In the genomic region with DNA sequence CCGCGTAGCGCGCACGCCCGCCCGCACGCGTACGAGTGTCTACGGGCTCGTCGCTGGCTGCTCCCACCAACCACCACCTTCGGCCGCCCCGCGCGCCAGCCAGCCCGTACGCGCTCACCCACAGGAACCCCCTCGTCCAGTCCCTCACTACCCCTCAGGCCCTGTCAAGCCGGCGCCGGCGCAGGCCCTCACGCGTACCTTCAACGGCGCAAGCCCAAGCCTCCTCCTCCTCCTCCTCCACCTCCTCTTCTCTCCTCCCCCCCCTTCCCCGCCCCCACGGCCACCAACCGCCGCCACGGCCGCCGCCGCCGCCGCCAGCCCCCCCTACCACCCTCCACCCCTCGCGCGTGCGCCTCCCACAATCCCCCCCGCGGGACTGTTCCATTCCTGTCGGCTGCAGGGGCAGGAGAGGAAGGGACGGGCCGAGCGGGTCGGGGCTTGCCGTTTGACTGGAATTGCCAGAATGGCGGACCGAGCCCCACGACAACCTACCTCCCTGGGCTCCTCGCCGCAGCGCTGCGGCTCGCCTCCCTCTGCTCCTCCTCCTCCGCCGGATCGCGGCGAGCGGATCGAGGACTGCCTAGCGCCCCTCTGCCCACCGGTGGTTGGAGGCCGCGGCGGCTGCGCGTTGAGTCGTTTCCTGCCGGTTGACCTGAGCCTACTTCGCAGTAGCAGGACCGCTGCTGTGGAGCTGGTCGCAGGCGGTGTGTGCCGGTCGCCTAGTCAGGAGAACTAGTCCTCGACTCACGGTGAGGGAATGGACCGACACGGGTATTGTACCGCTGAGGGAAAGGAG, we compare ENCODE assay signal across 8 cellular contexts. TPM values are rescaled to one million over a fixed set of nuclear protein-coding genes. Genes with fewer than 3 reads are reported as not detected.
A peak's percentile ranks its signal among the peaks of the same experiment; 100 is the strongest.
DNase-seq lines count a peak whose midpoint lies in the region; ATAC-seq and TF ChIP-seq lines count a peak whose summit lies in the region.

A gene with protein sequence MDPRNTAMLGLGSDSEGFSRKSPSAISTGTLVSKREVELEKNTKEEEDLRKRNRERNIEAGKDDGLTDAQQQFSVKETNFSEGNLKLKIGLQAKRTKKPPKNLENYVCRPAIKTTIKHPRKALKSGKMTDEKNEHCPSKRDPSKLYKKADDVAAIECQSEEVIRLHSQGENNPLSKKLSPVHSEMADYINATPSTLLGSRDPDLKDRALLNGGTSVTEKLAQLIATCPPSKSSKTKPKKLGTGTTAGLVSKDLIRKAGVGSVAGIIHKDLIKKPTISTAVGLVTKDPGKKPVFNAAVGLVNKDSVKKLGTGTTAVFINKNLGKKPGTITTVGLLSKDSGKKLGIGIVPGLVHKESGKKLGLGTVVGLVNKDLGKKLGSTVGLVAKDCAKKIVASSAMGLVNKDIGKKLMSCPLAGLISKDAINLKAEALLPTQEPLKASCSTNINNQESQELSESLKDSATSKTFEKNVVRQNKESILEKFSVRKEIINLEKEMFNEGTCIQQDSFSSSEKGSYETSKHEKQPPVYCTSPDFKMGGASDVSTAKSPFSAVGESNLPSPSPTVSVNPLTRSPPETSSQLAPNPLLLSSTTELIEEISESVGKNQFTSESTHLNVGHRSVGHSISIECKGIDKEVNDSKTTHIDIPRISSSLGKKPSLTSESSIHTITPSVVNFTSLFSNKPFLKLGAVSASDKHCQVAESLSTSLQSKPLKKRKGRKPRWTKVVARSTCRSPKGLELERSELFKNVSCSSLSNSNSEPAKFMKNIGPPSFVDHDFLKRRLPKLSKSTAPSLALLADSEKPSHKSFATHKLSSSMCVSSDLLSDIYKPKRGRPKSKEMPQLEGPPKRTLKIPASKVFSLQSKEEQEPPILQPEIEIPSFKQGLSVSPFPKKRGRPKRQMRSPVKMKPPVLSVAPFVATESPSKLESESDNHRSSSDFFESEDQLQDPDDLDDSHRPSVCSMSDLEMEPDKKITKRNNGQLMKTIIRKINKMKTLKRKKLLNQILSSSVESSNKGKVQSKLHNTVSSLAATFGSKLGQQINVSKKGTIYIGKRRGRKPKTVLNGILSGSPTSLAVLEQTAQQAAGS (N-terminal part only) (minus strand): TSS at position 223 of the 796 bp plus-strand sequence. CDS start 41,284 bp downstream, outside the sequence.

- H3K9me3 Mint-ChIP-seq in activated CD4-positive, alpha-beta T cell treated with anti-CD3 and anti-CD28 coated beads for 36 hours (ENCODE audit: low read depth), result no peaks in the 10 kb centered on the region
- no peaks in the 10 kb centered on the region for H3K9me3 Mint-ChIP-seq in chondrocyte (ENCODE audit: low read depth)

- peak within 1 kb of the TSS; percentile 99 for H3K27ac Mint-ChIP-seq in activated CD4-positive, alpha-beta T cell treated with anti-CD3 and anti-CD28 coated beads for 36 hours
- H3K27ac Mint-ChIP-seq in chondrocyte (ENCODE audit: unreplicated experiment), result peak within 1 kb of the TSS; percentile 98

- POLR2A ChIA-PET in activated CD4-positive, alpha-beta T cell treated with anti-CD3 and anti-CD28 coated beads for 36 hours (lab: Charles Lee), result interaction anchor here (0.6 to 1.1 kb wide), 4 partner anchors 23 to 390 kb away, joined by 3 to 7 read pairs (median 4); a partner anchor contains a TSS

- no peak for TF ChIP-seq CTCF in chondrocyte (IDR thresholded peaks at IDR 0.05)

- no peaks in the 10 kb centered on the region for H3K27me3 Mint-ChIP-seq in activated CD4-positive, alpha-beta T cell treated with anti-CD3 and anti-CD28 coated beads for 36 hours
- H3K27me3 Mint-ChIP-seq in chondrocyte (ENCODE audit: low read depth), result no peaks in the 10 kb centered on the region

- H3K4me1 Mint-ChIP-seq in activated CD4-positive, alpha-beta T cell treated with anti-CD3 and anti-CD28 coated beads for 36 hours, result peaks cover 46% of the 10 kb centered on the region
- H3K4me1 Mint-ChIP-seq in chondrocyte (ENCODE audit: low read depth), result peaks cover 31% of the 10 kb centered on the region

- peak; percentile 78 for ATAC-seq in HG03439 (IDR thresholded peaks at IDR 0.05; ENCODE audit: unreplicated experiment)
- ATAC-seq in activated CD4-positive, alpha-beta T cell treated with anti-CD3 and anti-CD28 coated beads for 36 hours, result peak; percentile 83

- peak within 1 kb of the TSS; percentile 90 for H3K4me3 Mint-ChIP-seq in activated CD4-positive, alpha-beta T cell treated with anti-CD3 and anti-CD28 coated beads for 36 hours
- peak within 1 kb of the TSS; percentile 99 for H3K4me3 Mint-ChIP-seq in chondrocyte (ENCODE audit: unreplicated experiment)

- peaks cover 32% of the 10 kb centered on the region for H3K36me3 Mint-ChIP-seq in activated CD4-positive, alpha-beta T cell treated with anti-CD3 and anti-CD28 coated beads for 36 hours (ENCODE audit: low read depth)
- no peaks in the 10 kb centered on the region for H3K36me3 Mint-ChIP-seq in chondrocyte (ENCODE audit: low read depth)

- intact Hi-C loops in activated CD4-positive, alpha-beta T cell treated with anti-CD3 and anti-CD28 coated beads for 36 hours (cut with DNase I, micrococcal nuclease), result loop anchor here (1.0 to 10.0 kb wide), 13 partner anchors 26 to 895 kb away; a partner anchor contains a TSS

- CTCF ChIA-PET in activated CD4-positive, alpha-beta T cell treated with anti-CD3 and anti-CD28 coated beads for 36 hours (lab: Charles Lee), result no interaction called here

- DNase-seq in AG20443 (ENCODE audit: low spot score) (peak; percentile 99), GM19238 (ENCODE audit: insufficient read length, low spot score) (peak; percentile 81), NCI-H524 (lab: John Stamatoyannopoulos, UW) (peak; percentile 86 to 89), chondrocyte (ENCODE audit: low spot score) (peak; percentile 97), kidney glomerular epithelial cell (lab: John Stamatoyannopoulos, UW) (peak; percentile 67)
- peak; percentile 96 for DNase-seq in activated CD4-positive, alpha-beta T cell treated with anti-CD3 and anti-CD28 coated beads for 36 hours
- DNase-seq in stimulated activated CD4-positive, alpha-beta T cell treated with anti-CD3 and anti-CD28 coated beads, Interleukin-15, amount 100 ng/mL, for 48 hours (ENCODE audit: low read depth in 2 of 2), result peak; percentile 86 to 89

RNA-seq across cellular contexts. Expression of the gene that starts here (rescaled TPM):
- 10 to 100 TPM; 28.1 to 31.4 TPM for total RNA-seq in activated CD4-positive, alpha-beta T cell treated with anti-CD3 and anti-CD28 coated beads for 36 hours
- total RNA-seq in chondrocyte, result 36.0 to 50.5 TPM (median 38.1 TPM) in 3 replicates

Comparison
In these comparisons a context has a peak if more than half of its experiments do, and no peak if none do; other contexts are left out.
1. Peak in every context shown above with its lines: DNase-seq and ATAC-seq.